In the genomic region with DNA sequence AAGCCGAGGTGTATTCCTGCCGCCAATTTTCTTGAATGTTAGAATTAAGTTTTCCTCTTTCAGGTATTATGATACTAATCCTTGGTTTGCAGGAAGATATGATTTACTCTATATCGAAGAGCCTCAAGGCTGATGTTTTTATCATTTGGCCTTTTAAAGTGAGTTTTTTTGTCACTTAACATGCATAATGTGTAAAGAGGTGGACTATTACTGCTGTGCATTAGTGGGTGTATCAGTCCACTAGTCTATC, we compare ENCODE assay signal across 8 cellular contexts. TPM values are rescaled to one million over a fixed set of nuclear protein-coding genes. Genes with fewer than 3 reads are reported as not detected.
A peak's percentile ranks its signal among the peaks of the same experiment; 100 is the strongest.
DNase-seq lines count a peak whose midpoint lies in the region; ATAC-seq, FAIRE-seq and TF ChIP-seq lines count a peak whose summit lies in the region.

No MANE protein-coding gene starts in this region.

- no peaks in the 10 kb centered on the region for H3K9me3 Mint-ChIP-seq in activated T-helper 1 cell treated with anti-CD3 and anti-CD28 coated beads, Interleukin-12 subunit alpha, Interleukin-12 subunit beta, Interleukin-2, Interleukin-4 antibody, amounts not matched to agents 30 ng/mL and 10 ng/mL and 1 ng/mL, durations not matched to agents 14 hours and 24 hours and 36 hours

- no peak for TF ChIP-seq CTCF in HepG2 (CRISPR knock-in tag; IDR thresholded peaks at IDR 0.05)

- no peak for DNase-seq in activated T-helper 1 cell treated with anti-CD3 and anti-CD28 coated beads, Interleukin-12 subunit alpha, Interleukin-12 subunit beta, Interleukin-2, Interleukin-4 antibody, amounts not matched to agents 30 ng/mL and 10 ng/mL and 1 ng/mL, durations not matched to agents 14 hours and 24 hours and 36 hours (ENCODE audit: low spot score)
- DNase-seq in HepG2 (ENCODE audit: low spot score) (no peak), glomerular visceral epithelial cell (ENCODE audit: extremely low spot score) (no peak), OCI-M1 (lab: John Stamatoyannopoulos, UW) (no peak)
- DNase-seq in activated CD8-positive, alpha-beta memory T cell treated with anti-CD3 and anti-CD28 coated beads for 24 hours: no peak

- H3K27ac ChIP-seq in HepG2 (ENCODE audit: extremely low read length, insufficient read depth, low read length) (peak overlapping the region; percentile 99), urinary bladder (ENCODE audit: low read depth) (peak overlapping the region; percentile 18)

- TF ChIP-seq RAD21 in HepG2 (CRISPR knock-in tag; IDR thresholded peaks at IDR 0.05): no peak

- POLR2A ChIA-PET in HepG2 (lab: Yijun Ruan, JAX): no interaction called here

- TF ChIP-seq EP300 in HepG2 (IDR thresholded peaks at IDR 0.05; ENCODE audit: low read depth in 2 of 2, low read length in 2 of 2) (no peak), HepG2 (CRISPR knock-in tag; IDR thresholded peaks at IDR 0.05; ENCODE audit: borderline replicate concordance) (no peak)

- peaks cover 8% of the 10 kb centered on the region for H3K36me3 Mint-ChIP-seq in activated T-helper 1 cell treated with anti-CD3 and anti-CD28 coated beads, Interleukin-12 subunit alpha, Interleukin-12 subunit beta, Interleukin-2, Interleukin-4 antibody, amounts not matched to agents 30 ng/mL and 10 ng/mL and 1 ng/mL, durations not matched to agents 14 hours and 24 hours and 36 hours (ENCODE audit: low read depth)

- peaks cover 43% of the 10 kb centered on the region for H3K4me1 ChIP-seq in HepG2 (ENCODE audit: insufficient read depth, low read length)
- H3K4me1 ChIP-seq in urinary bladder (ENCODE audit: insufficient read depth): no peaks in the 10 kb centered on the region

- peak overlapping the region; percentile 99 for H3K27ac Mint-ChIP-seq in activated T-helper 1 cell treated with anti-CD3 and anti-CD28 coated beads, Interleukin-12 subunit alpha, Interleukin-12 subunit beta, Interleukin-2, Interleukin-4 antibody, amounts not matched to agents 30 ng/mL and 10 ng/mL and 1 ng/mL, durations not matched to agents 14 hours and 24 hours and 36 hours

- peak overlapping the region; percentile 75 for H2AFZ ChIP-seq in HepG2 (ENCODE audit: low read length)

- CTCF ChIA-PET in HepG2 (lab: Yijun Ruan, JAX; ENCODE audit: low intra/inter-chr PET ratio, low total read pairs): interaction anchor here (2.0 kb wide), 1 partner anchor 13 kb away, joined by 6 read pairs; no protein-coding TSS in a partner anchor

- no peak for FAIRE-seq in HepG2 (lab: Jason Lieb, UNC)

- no peaks in the 10 kb centered on the region for H3K79me2 ChIP-seq in HepG2 (ENCODE audit: insufficient read depth, low read length)

- H4K20me1 ChIP-seq in HepG2 (ENCODE audit: insufficient read depth, low read length): no peaks in the 10 kb centered on the region

- ATAC-seq in GM18867 (IDR thresholded peaks at IDR 0.05; ENCODE audit: unreplicated experiment): peak; percentile 7
- peak; percentile 12 for ATAC-seq in HG02884 (IDR thresholded peaks at IDR 0.05; ENCODE audit: unreplicated experiment)
- ATAC-seq in HepG2: peak; percentile 6

- H3K9me3 ChIP-seq in HepG2 (ENCODE audit: low read length): no peaks in the 10 kb centered on the region

- BruUV-seq in HepG2 (replicated peaks; lab: Mats Ljungman, UMichigan): TSS peak; percentile 88

- peaks cover 27% of the 10 kb centered on the region for H3K4me1 Mint-ChIP-seq in activated T-helper 1 cell treated with anti-CD3 and anti-CD28 coated beads, Interleukin-12 subunit alpha, Interleukin-12 subunit beta, Interleukin-2, Interleukin-4 antibody, amounts not matched to agents 30 ng/mL and 10 ng/mL and 1 ng/mL, durations not matched to agents 14 hours and 24 hours and 36 hours (ENCODE audit: low read depth)

- in situ Hi-C loops in HepG2 (cut with HindIII; ENCODE audit: extremely low pct_ligation_motif_present, low pct_unique_long_range_greater_than_20kb): no loop called here

- peak overlapping the region; percentile 69 for H3K4me2 ChIP-seq in HepG2 (ENCODE audit: low read depth, low read length)

- H3K4me3 Mint-ChIP-seq in activated T-helper 1 cell treated with anti-CD3 and anti-CD28 coated beads, Interleukin-12 subunit alpha, Interleukin-12 subunit beta, Interleukin-2, Interleukin-4 antibody, amounts not matched to agents 30 ng/mL and 10 ng/mL and 1 ng/mL, durations not matched to agents 14 hours and 24 hours and 36 hours: peak overlapping the region; percentile 91

- H3K4me3 ChIP-seq in HepG2 (replicated peaks in 1 of 3; ENCODE audit: insufficient read depth in 1 of 3, low read depth in 2 of 3, low read length in 3 of 3) (peak overlapping the region; percentile 72 to 77 (median 77)), urinary bladder (ENCODE audit: low read depth, low read length) (peak overlapping the region; percentile 46)

- H3K36me3 ChIP-seq in HepG2 (replicated peaks in 1 of 2; ENCODE audit: control insufficient read depth in 1 of 2, insufficient read depth in 2 of 2, low read length in 2 of 2) (no peaks in the 10 kb centered on the region), urinary bladder (ENCODE audit: insufficient read depth) (no peaks in the 10 kb centered on the region)

- no peak for TF ChIP-seq POLR2A in HepG2 (IDR thresholded peaks at IDR 0.05; ENCODE audit: insufficient read depth in 1 of 2, low read depth in 2 of 2, low read length in 2 of 2)

- peaks cover 8% of the 10 kb centered on the region for H3K27me3 Mint-ChIP-seq in activated T-helper 1 cell treated with anti-CD3 and anti-CD28 coated beads, Interleukin-12 subunit alpha, Interleukin-12 subunit beta, Interleukin-2, Interleukin-4 antibody, amounts not matched to agents 30 ng/mL and 10 ng/mL and 1 ng/mL, durations not matched to agents 14 hours and 24 hours and 36 hours (ENCODE audit: insufficient read depth)

- H3K9ac ChIP-seq in HepG2 (ENCODE audit: insufficient read depth, low read depth, low read length): peak overlapping the region; percentile 91

- WGBS in HepG2 (ENCODE audit: low lambda C conversion rate): 1% methylated on average over 3 of the region's 3 CpGs
- 22% methylated on average over 3 of the region's 3 CpGs for WGBS in urinary bladder

- intact Hi-C loops in activated T-helper 1 cell treated with anti-CD3 and anti-CD28 coated beads, Interleukin-12 subunit alpha, Interleukin-12 subunit beta, Interleukin-2, Interleukin-4 antibody, amounts not matched to agents 30 ng/mL and 10 ng/mL and 1 ng/mL, durations not matched to agents 14 hours and 24 hours and 36 hours (cut with micrococcal nuclease): loop anchor here (1.0 to 5.0 kb wide), 6 partner anchors 89 to 1763 kb away; a partner anchor contains a TSS
- intact Hi-C loops in HepG2 (cut with micrococcal nuclease; ENCODE audit: unreplicated experiment): loop anchor here (5.0 kb wide), 3 partner anchors 82 to 937 kb away; a partner anchor contains a TSS

- H3K27me3 ChIP-seq in HepG2 (ENCODE audit: control insufficient read depth in 1 of 2, insufficient read depth in 2 of 2, low read length in 2 of 2): no peaks in the 10 kb centered on the region; a peak in 1 of 5 replicates

TF ChIP-seq in HepG2, 621 proteins besides CTCF, POLR2A, EP300 and RAD21:
- TF ChIP-seq ZNF782 (CRISPR knock-in tag; IDR thresholded peaks at IDR 0.05; ENCODE audit: borderline replicate concordance) (no peak), HOXA5 (CRISPR knock-in tag; IDR thresholded peaks at IDR 0.05) (0 out of 2 replicates have a peak, but pooled peaks have one; percentile 1), ZNF264 (CRISPR knock-in tag; IDR thresholded peaks at IDR 0.05) (peak; percentile 1; the same call in 1 of the 2 replicates), TGIF2 (CRISPR knock-in tag; IDR thresholded peaks at IDR 0.05) (peak; percentile 13; the same call in 1 of the 2 replicates)
- TF ChIP-seq, protein P1, sequence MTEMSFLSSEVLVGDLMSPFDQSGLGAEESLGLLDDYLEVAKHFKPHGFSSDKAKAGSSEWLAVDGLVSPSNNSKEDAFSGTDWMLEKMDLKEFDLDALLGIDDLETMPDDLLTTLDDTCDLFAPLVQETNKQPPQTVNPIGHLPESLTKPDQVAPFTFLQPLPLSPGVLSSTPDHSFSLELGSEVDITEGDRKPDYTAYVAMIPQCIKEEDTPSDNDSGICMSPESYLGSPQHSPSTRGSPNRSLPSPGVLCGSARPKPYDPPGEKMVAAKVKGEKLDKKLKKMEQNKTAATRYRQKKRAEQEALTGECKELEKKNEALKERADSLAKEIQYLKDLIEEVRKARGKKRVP (CRISPR knock-in tag; IDR thresholded peaks at IDR 0.05): peak in 1 of 2 experiments; percentile 2; a peak in 2 of 4 replicates

RNA-seq across cellular contexts. Expression of a gene that starts 11.1 kb away (rescaled TPM):
- 314 and 321 TPM in 2 replicates for total RNA-seq in activated T-helper 1 cell treated with anti-CD3 and anti-CD28 coated beads, Interleukin-12 subunit alpha, Interleukin-12 subunit beta, Interleukin-2, Interleukin-4 antibody, amounts not matched to agents 30 ng/mL and 10 ng/mL and 1 ng/mL, durations not matched to agents 14 hours and 24 hours and 36 hours
- total RNA-seq in HepG2 (2016; rRNA removed; fragmentation: Illumina TruSeq; extraction: Trizol): 167 and 208 TPM in 2 replicates
- total RNA-seq in HepG2 (2016; cell fraction: cytosol; rRNA removed; fragmentation: Illumina TruSeq; extraction: Trizol; ENCODE audit: low read depth): 14.5 and 15.0 TPM in 2 replicates
- total RNA-seq in HepG2 (2016; cell fraction: insoluble cytoplasmic fraction; rRNA removed; fragmentation: Illumina TruSeq; extraction: Trizol): 165 and 208 TPM in 2 replicates
- 29.5 and 32.8 TPM in 2 replicates for total RNA-seq in HepG2 (2016; cell fraction: membrane; rRNA removed; fragmentation: Illumina TruSeq; extraction: Trizol)
- 109 and 125 TPM in 2 replicates for total RNA-seq in HepG2 (2016; cell fraction: nucleus; rRNA removed; fragmentation: Illumina TruSeq; extraction: Trizol)
- 17.9 and 24.2 TPM in 2 replicates for polyA plus RNA-seq in HepG2 (2011; rRNA removed)
- polyA plus RNA-seq in HepG2 (2011; cell fraction: cytosol; rRNA removed): 9.4 and 12.7 TPM in 2 replicates
- 12.7 and 16.4 TPM in 2 replicates for polyA plus RNA-seq in HepG2 (2011; cell fraction: nucleus; rRNA removed)
- polyA plus RNA-seq in HepG2 (2012): 21.7 and 34.3 TPM in 2 replicates
- 3.1 and 3.3 TPM in 2 replicates for polyA plus RNA-seq in HepG2 (2016; cell fraction: cytosol; fragmentation: Illumina TruSeq; extraction: Trizol; ENCODE audit: low read depth)
- 109 and 116 TPM in 2 replicates for polyA plus RNA-seq in HepG2 (2016; cell fraction: insoluble cytoplasmic fraction; fragmentation: Illumina TruSeq; extraction: Trizol; ENCODE audit: low read depth)
- 13.5 and 13.7 TPM in 2 replicates for polyA plus RNA-seq in HepG2 (2016; cell fraction: membrane; fragmentation: Illumina TruSeq; extraction: Trizol; ENCODE audit: low read depth)
- polyA plus RNA-seq in HepG2 (2016; cell fraction: nucleus; fragmentation: Illumina TruSeq; extraction: Trizol; ENCODE audit: insufficient read depth, low read depth): 89.9 and 97.1 TPM in 2 replicates
- polyA minus RNA-seq in HepG2 (2011; rRNA and poly(A)+ RNA removed; ENCODE audit: low replicate concordance): 28.5 and 68.6 TPM in 2 replicates
- 32.3 and 34.2 TPM in 2 replicates for polyA minus RNA-seq in HepG2 (2011; cell fraction: cytosol; rRNA and poly(A)+ RNA removed)
- 85.9 and 91.0 TPM in 2 replicates for polyA minus RNA-seq in HepG2 (2011; cell fraction: nucleus; rRNA and poly(A)+ RNA removed)
- total RNA-seq in urinary bladder: 220 TPM
- 25.5 TPM for polyA plus RNA-seq in urinary bladder
